In genomic region chr17:21127508-21128077, GRCh38 we compare ENCODE assay signal across 8 cellular contexts. TPM values are rescaled to one million over a fixed set of nuclear protein-coding genes. Genes with fewer than 3 reads are reported as not detected.
DNase-seq lines count a peak whose midpoint lies in the region; ATAC-seq, FAIRE-seq and TF ChIP-seq lines count a peak whose summit lies in the region.

No MANE protein-coding gene starts in this region.

- TF ChIP-seq CTCF in HFF-Myc (IDR thresholded peaks at IDR 0.05; ENCODE audit: low read depth, low read length, missing control alignments) (no peak), WTC11 (IDR thresholded peaks at IDR 0.05) (no peak)

- H3K27me3 ChIP-seq in right cardiac atrium (ENCODE audit: control insufficient read depth, insufficient read depth) = no peaks in the 10 kb centered on the region
- peaks cover 0 to 3% of the 10 kb centered on the region in 2 donors for H3K27me3 ChIP-seq in small intestine (ENCODE audit: control insufficient read depth in 2 of 2, insufficient read depth in 2 of 2, low read length in 2 of 2)

- no peaks in the 10 kb centered on the region for H3K4me1 ChIP-seq in right cardiac atrium (ENCODE audit: control insufficient read depth, insufficient read depth, low read length)
- H3K4me1 ChIP-seq in small intestine (ENCODE audit: control insufficient read depth in 2 of 2, insufficient read depth in 1 of 2, low read depth in 1 of 2, low read length in 1 of 2) = peaks cover 0 to 4% of the 10 kb centered on the region in 2 donors

- H3K36me3 ChIP-seq in small intestine (ENCODE audit: control insufficient read depth in 2 of 2, insufficient read depth in 2 of 2, low read length in 2 of 2) = no peaks in the 10 kb centered on the region

- CTCF ChIA-PET in WTC11 (lab: Charles Lee) = interaction anchor here (0.9 to 2.3 kb wide), 6 partner anchors 8 to 329 kb away, joined by 3 to 8 read pairs (median 4); no protein-coding TSS in a partner anchor

- 23% methylated on average over 9 of the region's 9 CpGs for WGBS in right cardiac atrium
- WGBS in small intestine, 3 donors = 4 to 12% (median 5%) methylated on average over 9 of the region's 9 CpGs

- H3K4me1 Mint-ChIP-seq in WTC11 = peaks cover 40% of the 10 kb centered on the region

- H3K36me3 Mint-ChIP-seq in WTC11 = peaks cover 4% of the 10 kb centered on the region

- peak overlapping the region; percentile 96 for H3K4me3 Mint-ChIP-seq in WTC11

- intact Hi-C loops in right cardiac atrium (cut with DNase I) = loop anchor here (5.0 to 10.0 kb wide), 4 partner anchors 85 to 157 kb away; partner anchors contain the start of genes MAP2K3 (in 4 of the 4), TMEM11 (in 3 of the 4) and NATD1 (in 2 of the 4)

- 0 out of 2 replicates have a peak, but pooled peaks cover 2% of the 10 kb centered on the region for H3K27me3 Mint-ChIP-seq in WTC11 (ENCODE audit: low read depth)

- peaks cover 12% of the 10 kb centered on the region for H3K9me3 Mint-ChIP-seq in WTC11

- H3K27ac ChIP-seq in right cardiac atrium (ENCODE audit: low read length) (peak overlapping the region; percentile 69), small intestine (ENCODE audit: low read depth in 1 of 2, low read length in 1 of 2) (peak overlapping the region; percentile 83 to 99)

- no peak for FAIRE-seq in small intestine (lab: Jason Lieb, UNC)

- DNase-seq in HFF-Myc (ENCODE audit: extremely low read depth, low read depth) = no peak
- no peak for DNase-seq in WTC11 (ENCODE audit: low spot score)
- no peak for DNase-seq in right cardiac atrium
- no peak for DNase-seq in small intestine
- no peak for DNase-seq in NCI-H2171 (lab: John Stamatoyannopoulos, UW)

- peak overlapping the region; percentile 94 for H3K4me3 ChIP-seq in HFF-Myc (replicated peaks; ENCODE audit: low read depth, low read length)
- H3K4me3 ChIP-seq in right cardiac atrium (ENCODE audit: low read length) = peak overlapping the region; percentile 48
- peak overlapping the region; percentile 42 to 96 for H3K4me3 ChIP-seq in small intestine (ENCODE audit: low read depth in 1 of 2, low read length in 2 of 2)

- POLR2A ChIA-PET in WTC11 (lab: Charles Lee) = no interaction called here

- no peak for ATAC-seq in WTC11
- ATAC-seq in right cardiac atrium = no peak
- no peak for ATAC-seq in HG02840 (IDR thresholded peaks at IDR 0.05; ENCODE audit: low FRiP score, unreplicated experiment)
- ATAC-seq in HG03439 (IDR thresholded peaks at IDR 0.05; ENCODE audit: unreplicated experiment) = no peak
- ATAC-seq in GM18868 (IDR thresholded peaks at IDR 0.05; ENCODE audit: unreplicated experiment) = no peak

- H3K9me3 ChIP-seq in right cardiac atrium (ENCODE audit: control insufficient read depth, low read length) (no peaks in the 10 kb centered on the region), small intestine (ENCODE audit: control insufficient read depth, low read depth) (no peaks in the 10 kb centered on the region)

- H3K27ac Mint-ChIP-seq in WTC11 = peak overlapping the region; percentile 99

TF ChIP-seq in WTC11, 78 proteins besides CTCF, POLR2A, EP300 and RAD21:
- TF ChIP-seq ESRRA (CRISPR knock-in tag; IDR thresholded peaks at IDR 0.05; ENCODE audit: borderline replicate concordance) = no peak
- no peak for TF ChIP-seq ZNF396 (CRISPR knock-in tag; IDR thresholded peaks at IDR 0.05; ENCODE audit: borderline replicate concordance)
- TF ChIP-seq CREB1 (CRISPR knock-in tag; IDR thresholded peaks at IDR 0.05) = no peak
- TF ChIP-seq FOXK1 (CRISPR knock-in tag; IDR thresholded peaks at IDR 0.05) = no peak

RNA-seq across cellular contexts. Expression of gene DHRS7B, which starts 0.8 kb away (rescaled TPM):
- total RNA-seq in WTC11 (2021) = 13.5 to 16.6 TPM (median 15.6 TPM) in 3 replicates
- total RNA-seq in right cardiac atrium = 10 to 100 TPM; 27.1 to 39.7 (median 30.0) TPM
- 37.0 TPM for polyA plus RNA-seq in right cardiac atrium
- polyA plus RNA-seq in small intestine = 10 to 100 TPM; 23.5 to 33.7 (median 27.3) TPM
